Comparison of ENCODE assay signal across 12 cellular contexts in the genomic region with DNA sequence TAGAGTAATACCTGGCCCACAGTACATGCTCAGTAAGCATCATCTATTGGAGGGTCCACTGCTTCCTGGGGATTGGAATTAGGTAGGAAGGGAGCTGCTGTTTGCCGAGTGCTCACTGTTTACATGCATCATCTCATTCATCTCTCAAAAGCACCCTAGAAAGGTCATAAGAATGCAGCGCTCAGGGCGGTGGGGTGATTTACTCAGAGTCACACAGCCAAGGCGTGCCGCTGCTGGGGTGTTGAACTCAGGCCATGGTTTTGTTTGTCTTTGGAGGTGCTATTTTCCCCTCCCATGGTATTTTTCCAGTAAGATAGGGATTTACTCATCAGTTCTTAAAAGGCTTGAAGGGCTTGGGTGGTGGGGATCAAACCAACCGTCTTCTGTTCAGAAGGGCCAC.
"Had no signal": no experiment of that assay in that cellular context is flagged by ENCODE, and none has a peak within 500 bp of the region (broad histone marks: within the 10 kb centered on the region; RNA-seq: fewer than 3 reads in every experiment).

No MANE protein-coding gene starts in this region.

- H3K36me3 ChIP-seq: neutrophil, tibial nerve, vagina had no signal

- H3K27me3 Mint-ChIP-seq: naive thymus-derived CD4-positive, alpha-beta T cell had no signal

- H3K4me1 ChIP-seq: parathyroid adenoma had no signal

- H2AFZ ChIP-seq: parathyroid adenoma had no signal

- H3K9me3 Mint-ChIP-seq: activated T-cell treated with anti-CD3 and anti-CD28 coated beads, Interleukin-2, amount 50 U/mL, for 72 hours; naive thymus-derived CD4-positive, alpha-beta T cell; stimulated activated effector memory CD8-positive, alpha-beta T cell treated with anti-CD3 and anti-CD28 coated beads, Interleukin-12 subunit alpha, Interleukin-12 subunit beta, amount 100 ng/mL, for 72 hours; WTC11 had no signal

- H3K9me3 ChIP-seq: neutrophil, tibial nerve, vagina had no signal

- H3K4me3 Mint-ChIP-seq: activated T-cell treated with anti-CD3 and anti-CD28 coated beads, Interleukin-2, amount 50 U/mL, for 72 hours; naive thymus-derived CD4-positive, alpha-beta T cell; stimulated activated effector memory CD8-positive, alpha-beta T cell treated with anti-CD3 and anti-CD28 coated beads, Interleukin-12 subunit alpha, Interleukin-12 subunit beta, amount 100 ng/mL, for 72 hours; WTC11 had no signal

- DNase-seq: activated CD4-positive, alpha-beta T cell treated with anti-CD3 and anti-CD28 coated beads, Interleukin-2, amount 50 U/mL, for 1 hour; dorsolateral prefrontal cortex; T-helper 2 cell had no signal

- H3K9ac ChIP-seq: parathyroid adenoma had no signal

- H3K4me3 ChIP-seq: tibial nerve, vagina had no signal

- ATAC-seq: esophagus mucosa had no signal

- H3K27me3 ChIP-seq: dorsolateral prefrontal cortex, neutrophil, vagina had no signal

- H3K27ac Mint-ChIP-seq: activated T-cell treated with anti-CD3 and anti-CD28 coated beads, Interleukin-2, amount 50 U/mL, for 72 hours; stimulated activated effector memory CD8-positive, alpha-beta T cell treated with anti-CD3 and anti-CD28 coated beads, Interleukin-12 subunit alpha, Interleukin-12 subunit beta, amount 100 ng/mL, for 72 hours; WTC11 had no signal

- H3K27ac ChIP-seq: neutrophil, parathyroid adenoma, tibial nerve had no signal

- H3K36me3 Mint-ChIP-seq: naive thymus-derived CD4-positive, alpha-beta T cell; stimulated activated effector memory CD8-positive, alpha-beta T cell treated with anti-CD3 and anti-CD28 coated beads, Interleukin-12 subunit alpha, Interleukin-12 subunit beta, amount 100 ng/mL, for 72 hours; WTC11 had no signal
